ENCODE assay signal across 9 cellular contexts in genomic region chr3:138479355-138479964, GRCh38. TPM values are rescaled to one million over a fixed set of nuclear protein-coding genes. Genes with fewer than 3 reads are reported as not detected.
A peak's percentile ranks its signal among the peaks of the same experiment; 100 is the strongest.
DNase-seq lines count a peak whose midpoint lies in the region; ATAC-seq and TF ChIP-seq lines count a peak whose summit lies in the region.
"Had no signal": no experiment of that assay in that cellular context is flagged by ENCODE, and none has a peak within 500 bp of the region (broad histone marks: within the 10 kb centered on the region; RNA-seq: fewer than 3 reads in every experiment).

No MANE protein-coding gene starts in this region.

- H3K9ac ChIP-seq in OCI-LY3 (ENCODE audit: low read length): no peak overlapping the region

- H3K4me1 ChIP-seq in OCI-LY3 (ENCODE audit: low read length): no peaks in the 10 kb centered on the region

- no peak overlapping the region for H3K27ac Mint-ChIP-seq in nephron
- H3K27ac Mint-ChIP-seq: activated naive CD4-positive, alpha-beta T cell treated with anti-CD3 and anti-CD28 coated beads, Interleukin-2, amount 50 U/mL, for 72 hours had no signal

- no peaks in the 10 kb centered on the region for H3K36me3 Mint-ChIP-seq in nephron (ENCODE audit: low read depth)
- H3K36me3 Mint-ChIP-seq: activated naive CD4-positive, alpha-beta T cell treated with anti-CD3 and anti-CD28 coated beads, Interleukin-2, amount 50 U/mL, for 72 hours had no signal

- H3K9me3 ChIP-seq in OCI-LY3 (ENCODE audit: insufficient read depth, low read length): no peaks in the 10 kb centered on the region

- no peak for ATAC-seq in HG03045 (IDR thresholded peaks at IDR 0.05; ENCODE audit: unreplicated experiment)

- H3K4me1 Mint-ChIP-seq in nephron: no peaks in the 10 kb centered on the region

- H2AFZ ChIP-seq in OCI-LY3 (ENCODE audit: low read depth, low read length): 0 out of 2 replicates have a peak overlapping the region, but pooled peaks have one; percentile 12

- DNase-seq in NK-92 treated with Interleukin-12 subunit alpha and Interleukin-12 subunit beta, amount 100 ng/mL, for 24 hours (lab: John Stamatoyannopoulos, UW): peak; percentile 12
- DNase-seq in NK-92 (lab: John Stamatoyannopoulos, UW; ENCODE audit: unreplicated experiment): no peak
- peak in 1 of 2 experiments; percentile 36 for DNase-seq in HL-60 (ENCODE audit: low read depth in 1 of 2, low spot score in 1 of 2)
- DNase-seq in dermis microvascular lymphatic vessel endothelial cell (ENCODE audit: low read depth in 2 of 2): peak; percentile 25 to 45
- no peak for DNase-seq in activated CD4-positive, CD25-positive, alpha-beta regulatory T cell (lab: John Stamatoyannopoulos, UW)

- no peaks in the 10 kb centered on the region for H3K27me3 Mint-ChIP-seq in nephron (ENCODE audit: low read depth)

- H3K4me2 ChIP-seq in OCI-LY3 (ENCODE audit: low read length): no peak overlapping the region

- H3K4me3 ChIP-seq in HL-60 (replicated peaks; ENCODE audit: insufficient read depth, low read length): no peak overlapping the region
- H3K4me3 ChIP-seq in OCI-LY3 (ENCODE audit: low read length): no peak overlapping the region

- no peaks in the 10 kb centered on the region for H3K36me3 ChIP-seq in OCI-LY3 (replicated peaks; ENCODE audit: low read depth, low read length)

- H3K4me3 Mint-ChIP-seq in nephron: no peak overlapping the region

- H4K20me1 ChIP-seq in OCI-LY3 (ENCODE audit: insufficient read depth, low read length): no peaks in the 10 kb centered on the region

- TF ChIP-seq CTCF in HL-60 (IDR thresholded peaks at IDR 0.05; ENCODE audit: insufficient read depth, low read length): peak; percentile 96
- peak; percentile 85 for TF ChIP-seq CTCF in OCI-LY3 (IDR thresholded peaks at IDR 0.05; ENCODE audit: low read depth, low read length)
- peak; percentile 54 to 65 (median 57) for TF ChIP-seq CTCF in nephron (IDR thresholded peaks at IDR 0.05; ENCODE audit: unreplicated experiment in 3 of 3)

- H3K9me3 Mint-ChIP-seq in nephron: peaks cover 5% of the 10 kb centered on the region

- no peak overlapping the region for H3K27ac ChIP-seq in HL-60 (replicated peaks)
- H3K27ac ChIP-seq in OCI-LY3 (ENCODE audit: low read length): no peak overlapping the region

- H3K27me3 ChIP-seq in HL-60 (ENCODE audit: insufficient read depth, poor library complexity, severe bottlenecking) (peaks cover 5% of the 10 kb centered on the region), OCI-LY3 (ENCODE audit: low read depth, low read length) (0 out of 2 replicates have a peak, but pooled peaks cover 4% of the 10 kb centered on the region)

- H3K79me2 ChIP-seq in OCI-LY3 (ENCODE audit: low read length): no peaks in the 10 kb centered on the region

RNA-seq across cellular contexts. Expression of gene ESYT3, which starts 45.0 kb away (rescaled TPM):
- total RNA-seq in dermis microvascular lymphatic vessel endothelial cell: under 0.01 TPM in 1 of 2 replicates, not detected in the other

Comparison
In these comparisons a context has a peak if more than half of its experiments do, and no peak if none do; other contexts are left out.
1. DNase-seq: peak in NK-92 treated with Interleukin-12 subunit alpha and Interleukin-12 subunit beta, amount 100 ng/mL, for 24 hours (single experiment) and dermis microvascular lymphatic vessel endothelial cell (2 of 2); none in NK-92 (single experiment) and activated CD4-positive, CD25-positive, alpha-beta regulatory T cell (0 of 4).
2. Peak in every context shown above with its lines, with median percentiles within 50 percentile points of each other: CTCF ChIP-seq.